ENCODE assay signal across 35 cellular contexts in genomic region chr20:16030253-16030652, GRCh38.
"Had no signal": no experiment of that assay in that cellular context is flagged by ENCODE, and none has a peak within 500 bp of the region (broad histone marks: within the 10 kb centered on the region; RNA-seq: fewer than 3 reads in every experiment).

No MANE protein-coding gene starts in this region.

- H3K4me3 Mint-ChIP-seq: activated B cell treated with CpG ODN at 0.5 μM for 24 hours; activated CD4-positive, alpha-beta memory T cell treated with anti-CD3 and anti-CD28 coated beads for 36 hours; activated CD4-positive, alpha-beta T cell treated with anti-CD3 and anti-CD28 coated beads, Interleukin-2, amount 10 ng/mL, durations not matched to agents 24 days and 14 days; activated CD8-positive, alpha-beta T cell treated with anti-CD3 and anti-CD28 coated beads for 36 hours; activated naive CD4-positive, alpha-beta T cell treated with anti-CD3 and anti-CD28 coated beads for 36 hours; activated naive CD8-positive, alpha-beta T cell treated with anti-CD3 and anti-CD28 coated beads for 36 hours; activated T-cell treated with anti-CD3 and anti-CD28 coated beads, Interleukin-2, amount 50 U/mL, for 4 hours; activated T-cell treated with anti-CD3 and anti-CD28 coated beads, Interleukin-2, amount 50 U/mL, for 72 hours; activated T-helper 1 cell treated with anti-CD3 and anti-CD28 coated beads, Interleukin-12 subunit alpha, Interleukin-12 subunit beta, Interleukin-2, Interleukin-4 antibody, amounts not matched to agents 30 ng/mL and 10 ng/mL and 1 ng/mL, durations not matched to agents 14 hours and 24 hours and 36 hours; activated T-helper 17 cell treated with anti-CD3 and anti-CD28 coated beads, Interleukin-2, amount 50 U/mL, for 72 hours; T-helper 1 cell treated with Interleukin-12 subunit alpha and Interleukin-12 subunit beta and Interleukin-4 antibody, amounts not matched to agents 30 μg/mL and 1 μg/mL, for 36 hours; T-helper 2 cell treated with Interferon-gamma antibody and Interleukin-4, amounts not matched to agents 5 μg/mL and 100 μg/mL, for 36 hours had no signal

- H3K36me3 ChIP-seq: adrenal gland, brain microvascular endothelial cell, breast epithelium had no signal

- H3K27me3 Mint-ChIP-seq: activated B cell treated with CpG ODN at 0.5 μM for 24 hours; activated CD4-positive, alpha-beta memory T cell treated with anti-CD3 and anti-CD28 coated beads for 36 hours; activated CD4-positive, alpha-beta T cell treated with anti-CD3 and anti-CD28 coated beads, Interleukin-2, amount 10 ng/mL, durations not matched to agents 24 days and 14 days; activated CD8-positive, alpha-beta T cell treated with anti-CD3 and anti-CD28 coated beads for 36 hours; activated T-helper 17 cell treated with anti-CD3 and anti-CD28 coated beads, Interleukin-2, amount 50 U/mL, for 72 hours had no signal

- DNase-seq: activated B cell treated with CpG ODN at 0.5 μM for 24 hours; activated CD4-positive, alpha-beta memory T cell treated with anti-CD3 and anti-CD28 coated beads for 36 hours; activated CD4-positive, alpha-beta T cell treated with anti-CD3 and anti-CD28 coated beads for 4 hours; activated CD4-positive, alpha-beta T cell treated with anti-CD3 and anti-CD28 coated beads, Interleukin-2, amount 10 ng/mL, durations not matched to agents 24 days and 14 days; activated CD4-positive, alpha-beta T cell treated with anti-CD3 and anti-CD28 coated beads, Interleukin-2, amount 50 U/mL, for 1 hour; activated CD4-positive, alpha-beta T cell treated with anti-CD3 and anti-CD28 coated beads, Interleukin-2, amount 50 U/mL, for 4 hours; activated CD4-positive, CD25-positive, alpha-beta regulatory T cell treated with anti-CD3 and anti-CD28 coated beads, Interleukin-2, amount 50 U/mL, for 72 hours; activated CD8-positive, alpha-beta memory T cell treated with anti-CD3 and anti-CD28 coated beads, Interleukin-2, amount 50 U/mL, for 4 hours; activated CD8-positive, alpha-beta T cell treated with anti-CD3 and anti-CD28 coated beads for 36 hours; activated effector memory CD4-positive, alpha-beta T cell treated with anti-CD3 and anti-CD28 coated beads, Interleukin-2, amount 50 U/mL, for 16 hours; activated gamma-delta T cell treated with Interleukin-2 at 50 U/mL for 16 hours; activated naive CD4-positive, alpha-beta T cell; activated naive CD4-positive, alpha-beta T cell treated with anti-CD3 and anti-CD28 coated beads for 36 hours; activated naive CD4-positive, alpha-beta T cell treated with anti-CD3 and anti-CD28 coated beads, Interleukin-2, amount 50 U/mL, for 16 hours; activated naive CD8-positive, alpha-beta T cell treated with anti-CD3 and anti-CD28 coated beads for 36 hours; activated T-cell treated with anti-CD3 and anti-CD28 coated beads for 4 hours; activated T-cell treated with anti-CD3 and anti-CD28 coated beads, Interleukin-2, amount 50 U/mL, for 1 hour; activated T-cell treated with anti-CD3 and anti-CD28 coated beads, Interleukin-2, amount 50 U/mL, for 4 hours; activated T-cell treated with anti-CD3 and anti-CD28 coated beads, Interleukin-2, amount 50 U/mL, for 72 hours; adrenal gland; amniotic stem cell; aorta; body of pancreas; brain microvascular endothelial cell; central memory CD4-positive, alpha-beta T cell; T-helper 1 cell; T-helper 2 cell; T-helper 9 cell had no signal

- H3K4me1 Mint-ChIP-seq: activated CD4-positive, alpha-beta T cell treated with anti-CD3 and anti-CD28 coated beads, Interleukin-2, amount 10 ng/mL, durations not matched to agents 24 days and 14 days; activated naive CD8-positive, alpha-beta T cell treated with anti-CD3 and anti-CD28 coated beads for 36 hours; activated T-helper 17 cell treated with anti-CD3 and anti-CD28 coated beads, Interleukin-2, amount 50 U/mL, for 72 hours had no signal

- ATAC-seq: activated CD8-positive, alpha-beta T cell treated with anti-CD3 and anti-CD28 coated beads for 36 hours; activated naive CD4-positive, alpha-beta T cell treated with anti-CD3 and anti-CD28 coated beads, Interleukin-2, amount 50 U/mL, for 72 hours; activated T-cell treated with anti-CD3 and anti-CD28 coated beads, Interleukin-2, amount 50 U/mL, for 4 hours; activated T-cell treated with anti-CD3 and anti-CD28 coated beads, Interleukin-2, amount 50 U/mL, for 72 hours; activated T-helper 17 cell treated with anti-CD3 and anti-CD28 coated beads, Interleukin-2, amount 50 U/mL, for 72 hours; body of pancreas had no signal

- H3K9me3 ChIP-seq: adrenal gland, body of pancreas, breast epithelium had no signal

- H3K4me1 ChIP-seq: adrenal gland, body of pancreas, breast epithelium had no signal

- H3K4me3 ChIP-seq: adrenal gland, body of pancreas, breast epithelium had no signal

- H3K27me3 ChIP-seq: adrenal gland, body of pancreas, brain microvascular endothelial cell, breast epithelium had no signal

- H3K27ac ChIP-seq: adrenal gland, body of pancreas, brain microvascular endothelial cell, breast epithelium, VCaP had no signal

- H3K27ac Mint-ChIP-seq: activated B cell treated with CpG ODN at 0.5 μM for 24 hours; activated CD4-positive, alpha-beta memory T cell treated with anti-CD3 and anti-CD28 coated beads for 36 hours; activated CD4-positive, alpha-beta T cell treated with anti-CD3 and anti-CD28 coated beads, Interleukin-2, amount 10 ng/mL, durations not matched to agents 24 days and 14 days; activated CD8-positive, alpha-beta T cell treated with anti-CD3 and anti-CD28 coated beads for 36 hours; activated naive CD4-positive, alpha-beta T cell treated with anti-CD3 and anti-CD28 coated beads for 36 hours; activated naive CD4-positive, alpha-beta T cell treated with anti-CD3 and anti-CD28 coated beads, Interleukin-2, amount 50 U/mL, for 72 hours; activated naive CD8-positive, alpha-beta T cell treated with anti-CD3 and anti-CD28 coated beads for 36 hours; activated T-cell treated with anti-CD3 and anti-CD28 coated beads, Interleukin-2, amount 50 U/mL, for 72 hours; activated T-helper 1 cell treated with anti-CD3 and anti-CD28 coated beads, Interleukin-12 subunit alpha, Interleukin-12 subunit beta, Interleukin-2, Interleukin-4 antibody, amounts not matched to agents 30 ng/mL and 10 ng/mL and 1 ng/mL, durations not matched to agents 14 hours and 24 hours and 36 hours; activated T-helper 17 cell treated with anti-CD3 and anti-CD28 coated beads, Interleukin-2, amount 50 U/mL, for 72 hours; T-helper 1 cell treated with Interleukin-12 subunit alpha and Interleukin-12 subunit beta and Interleukin-4 antibody, amounts not matched to agents 30 μg/mL and 1 μg/mL, for 36 hours; T-helper 2 cell treated with Interferon-gamma antibody and Interleukin-4, amounts not matched to agents 5 μg/mL and 100 μg/mL, for 36 hours had no signal

- H3K36me3 Mint-ChIP-seq: activated CD4-positive, alpha-beta memory T cell treated with anti-CD3 and anti-CD28 coated beads for 36 hours; activated naive CD4-positive, alpha-beta T cell treated with anti-CD3 and anti-CD28 coated beads, Interleukin-2, amount 50 U/mL, for 72 hours; activated naive CD8-positive, alpha-beta T cell treated with anti-CD3 and anti-CD28 coated beads for 36 hours had no signal

- H3K9me3 Mint-ChIP-seq: activated naive CD4-positive, alpha-beta T cell treated with anti-CD3 and anti-CD28 coated beads for 36 hours; activated naive CD8-positive, alpha-beta T cell treated with anti-CD3 and anti-CD28 coated beads for 36 hours; activated T-cell treated with anti-CD3 and anti-CD28 coated beads, Interleukin-2, amount 50 U/mL, for 4 hours; T-helper 1 cell treated with Interleukin-12 subunit alpha and Interleukin-12 subunit beta and Interleukin-4 antibody, amounts not matched to agents 30 μg/mL and 1 μg/mL, for 36 hours had no signal
